26 cellular contexts compared by ENCODE assay signal in the genomic region with DNA sequence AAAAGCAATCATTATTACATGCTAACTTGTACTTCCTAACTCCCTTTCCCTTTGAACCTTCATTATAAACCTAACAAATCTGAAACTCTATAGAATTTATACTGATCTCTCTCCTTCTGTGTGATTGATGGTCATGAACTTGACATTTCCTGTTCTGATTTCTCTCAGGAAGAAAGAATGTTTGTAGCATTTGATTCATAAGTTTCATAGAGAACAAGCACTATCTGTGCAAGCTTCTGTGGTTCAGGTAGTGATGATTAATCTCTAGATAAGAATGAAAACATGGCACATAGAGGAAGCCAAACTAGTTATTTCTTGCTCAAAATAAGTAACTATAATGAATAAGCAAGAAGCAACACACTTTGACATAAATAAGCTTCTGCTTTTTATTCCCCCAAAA. TPM values are rescaled to one million over a fixed set of nuclear protein-coding genes. Genes with fewer than 3 reads are reported as not detected.
A peak's percentile ranks its signal among the peaks of the same experiment; 100 is the strongest.
DNase-seq lines count a peak whose midpoint lies in the region; ATAC-seq and TF ChIP-seq lines count a peak whose summit lies in the region.
"Had no signal": no experiment of that assay in that cellular context is flagged by ENCODE, and none has a peak within 500 bp of the region (broad histone marks: within the 10 kb centered on the region; RNA-seq: fewer than 3 reads in every experiment).

No MANE protein-coding gene starts in this region.

- peaks cover 56% of the 10 kb centered on the region for H3K4me1 ChIP-seq in mammary epithelial cell (ENCODE audit: insufficient read depth, low read length)
- H3K4me1 ChIP-seq: adrenal gland, parathyroid adenoma, stomach, upper lobe of right lung had no signal

- H3K79me2 ChIP-seq in mammary epithelial cell (ENCODE audit: insufficient read depth, low read length), result no peaks in the 10 kb centered on the region
- H3K79me2 ChIP-seq: parathyroid adenoma had no signal

- H3K9me3 ChIP-seq in mammary epithelial cell (replicated peaks; ENCODE audit: insufficient read depth, low read length), result no peaks in the 10 kb centered on the region
- H3K9me3 ChIP-seq: adrenal gland; BLaER1 treated with 17β-estradiol and CSF1 and Interleukin-3, amounts not matched to agents 10 nM and 100 nM; stomach; upper lobe of right lung had no signal

- intact Hi-C loops in mammary epithelial cell (cut with micrococcal nuclease), result loop anchor here (5.0 kb wide), 1 partner anchor 36 kb away; the partner anchor contains the start of gene TFPI2

- peak; percentile 85 for DNase-seq in COLO829 (ENCODE audit: low spot score)
- DNase-seq in M059J (ENCODE audit: low read depth), result peak; percentile 36
- peak; percentile 79 for DNase-seq in mammary epithelial cell
- DNase-seq in NK-92 (lab: John Stamatoyannopoulos, UW; ENCODE audit: unreplicated experiment), result no peak
- DNase-seq in activated CD4-positive, alpha-beta T cell treated with anti-CD3 and anti-CD28 coated beads for 48 hours, result no peak
- no peak for DNase-seq in NAMALWA (ENCODE audit: low spot score)
- no peak for DNase-seq in NCI-H1436 (lab: John Stamatoyannopoulos, UW)
- DNase-seq: activated gamma-delta T cell; adrenal gland; DMS 273 treated with DMSO at 0.1 percent for 48 hours; effector CD8-positive, alpha-beta T cell; H7; islet precursor cell; naive thymus-derived CD8-positive, alpha-beta T cell; NCI-H1694; stimulated activated CD4-positive, alpha-beta T cell treated with anti-CD3 and anti-CD28 coated beads, Interleukin-1b, Interleukin-23, amount 100 ng/mL, for 48 hours; stomach; T1000; upper lobe of right lung had no signal

- in situ Hi-C loops in mammary epithelial cell (cut with MboI; ENCODE audit: low sequenced_read_pairs in 2 of 2), result no loop called here

- dilution Hi-C loops in mammary epithelial cell (cut with HindIII; ENCODE audit: low sequenced_read_pairs), result no loop called here

- no peaks in the 10 kb centered on the region for H4K20me1 ChIP-seq in mammary epithelial cell (ENCODE audit: insufficient read depth, low read length)
- H4K20me1 ChIP-seq: BLaER1 treated with 17β-estradiol and CSF1 and Interleukin-3, amounts not matched to agents 10 nM and 100 nM had no signal

- H2AFZ ChIP-seq in mammary epithelial cell (ENCODE audit: low read depth, low read length), result no peak overlapping the region
- H2AFZ ChIP-seq: parathyroid adenoma had no signal

- H3K27me3 ChIP-seq in mammary epithelial cell (ENCODE audit: insufficient read depth, low read length), result no peaks in the 10 kb centered on the region
- H3K27me3 ChIP-seq: adrenal gland; BLaER1 treated with 17β-estradiol and CSF1 and Interleukin-3, amounts not matched to agents 10 nM and 100 nM; stomach; upper lobe of right lung had no signal

- no peak for TF ChIP-seq CTCF in mammary epithelial cell (conservative IDR thresholded peaks at IDR 0.05 in 1 of 2, IDR thresholded peaks at IDR 0.05 in 1 of 2; ENCODE audit: extremely low read depth in 1 of 2, insufficient read depth in 1 of 2, low read depth in 1 of 2, low read length in 2 of 2)

- H3K4me3 ChIP-seq in mammary epithelial cell (replicated peaks in 1 of 3; ENCODE audit: insufficient read depth in 1 of 3, low read depth in 2 of 3, low read length in 3 of 3), result peak overlapping the region in 1 of 3 experiments; percentile 15
- H3K4me3 ChIP-seq: adrenal gland; BLaER1 treated with 17β-estradiol and CSF1 and Interleukin-3, amounts not matched to agents 10 nM and 100 nM; SK-N-MC; stomach; upper lobe of right lung had no signal

- no peaks in the 10 kb centered on the region for H3K36me3 ChIP-seq in mammary epithelial cell (ENCODE audit: insufficient read depth, low read length)
- H3K36me3 ChIP-seq: adrenal gland; BLaER1 treated with 17β-estradiol and CSF1 and Interleukin-3, amounts not matched to agents 10 nM and 100 nM; stomach; upper lobe of right lung had no signal

- ATAC-seq in GM21390 (IDR thresholded peaks at IDR 0.05; ENCODE audit: unreplicated experiment), result peak; percentile 70
- ATAC-seq: activated CD4-positive, CD25-positive, alpha-beta regulatory T cell treated with anti-CD3 and anti-CD28 coated beads, Interleukin-2, amount 50 U/mL, for 24 hours; naive thymus-derived CD8-positive, alpha-beta T cell; upper lobe of right lung had no signal

- no peak overlapping the region for H3K9ac ChIP-seq in mammary epithelial cell (ENCODE audit: insufficient read depth, low read length)
- H3K9ac ChIP-seq: BLaER1 treated with 17β-estradiol and CSF1 and Interleukin-3, amounts not matched to agents 10 nM and 100 nM; parathyroid adenoma had no signal

- H3K4me2 ChIP-seq in mammary epithelial cell (ENCODE audit: insufficient read depth, low read depth, low read length), result peak overlapping the region; percentile 69
- H3K4me2 ChIP-seq: BLaER1 treated with 17β-estradiol and CSF1 and Interleukin-3, amounts not matched to agents 10 nM and 100 nM had no signal

- no TSS peak for BruUV-seq in mammary epithelial cell (replicated peaks; lab: Mats Ljungman, UMichigan)

- CTCF ChIA-PET in mammary epithelial cell (lab: Charles Lee; ENCODE audit: low non-redundant PET), result interaction anchor here (0.6 kb wide), 1 partner anchor 8 kb away, joined by 6 read pairs; no protein-coding TSS in a partner anchor

- H3K27ac ChIP-seq in mammary epithelial cell (ENCODE audit: insufficient read depth, low read depth, low read length), result peak overlapping the region; percentile 22
- H3K27ac ChIP-seq: adrenal gland; BLaER1 treated with 17β-estradiol and CSF1 and Interleukin-3, amounts not matched to agents 10 nM and 100 nM; parathyroid adenoma; SK-N-MC; stomach; upper lobe of right lung had no signal

RNA-seq across cellular contexts. Expression of gene TFPI2, which starts 34.2 kb away (rescaled TPM):
- 18.5 and 28.7 TPM in 2 replicates for total RNA-seq in M059J (2014; rRNA removed; shearing (Covaris generic))
- total RNA-seq in mammary epithelial cell, result 100 to 1,000 TPM in 1 of 2 donors, under 1 TPM in 1; 0.33 to 608 TPM
- polyA plus RNA-seq in mammary epithelial cell, result 313 TPM
- 136 TPM for polyA minus RNA-seq in mammary epithelial cell
- total RNA-seq: naive thymus-derived CD8-positive, alpha-beta T cell had no signal
- polyA plus RNA-seq: naive thymus-derived CD8-positive, alpha-beta T cell had no signal

RNA-seq across cellular contexts. Expression of gene GNGT1, which starts 50.0 kb away (rescaled TPM):
- not detected in 2 replicates for total RNA-seq in M059J (2014; rRNA removed; shearing (Covaris generic))
- not detected for total RNA-seq in mammary epithelial cell
- not detected for polyA plus RNA-seq in mammary epithelial cell
- not detected for polyA minus RNA-seq in mammary epithelial cell
- total RNA-seq: A673; adrenal gland; fibroblast of lung; H7; naive thymus-derived CD8-positive, alpha-beta T cell; stomach; upper lobe of right lung had no signal
- polyA plus RNA-seq: adrenal gland; fibroblast of lung; naive thymus-derived CD8-positive, alpha-beta T cell; stomach had no signal

Comparison
In these comparisons a context has a peak if more than half of its experiments do, and no peak if none do; other contexts are left out.
1. DNase-seq: peak in COLO829 (single experiment), M059J (single experiment) and mammary epithelial cell (single experiment); none in NK-92 (single experiment), activated CD4-positive, alpha-beta T cell treated with anti-CD3 and anti-CD28 coated beads for 48 hours (single experiment), NAMALWA (single experiment) and NCI-H1436 (single experiment).